Comparison of ENCODE assay signal across 11 cellular contexts in genomic region chr1:212920895-212921294, GRCh38. TPM values are rescaled to one million over a fixed set of nuclear protein-coding genes. Genes with fewer than 3 reads are reported as not detected.
A peak's percentile ranks its signal among the peaks of the same experiment; 100 is the strongest.
DNase-seq lines count a peak whose midpoint lies in the region; ATAC-seq and TF ChIP-seq lines count a peak whose summit lies in the region.
"Had no signal": no experiment of that assay in that cellular context is flagged by ENCODE, and none has a peak within 500 bp of the region (broad histone marks: within the 10 kb centered on the region; RNA-seq: fewer than 3 reads in every experiment).

No MANE protein-coding gene starts in this region.

- no peak overlapping the region for H3K27ac Mint-ChIP-seq in Calu3 (ENCODE audit: unreplicated experiment)
- peak overlapping the region; percentile 13; the same call in 1 of the 2 replicates for H3K27ac Mint-ChIP-seq in GM23338

- H3F3A ChIP-seq in GM23338 (replicated peaks; ENCODE audit: low read depth): peaks cover under 1% of the 10 kb centered on the region; the same call in 1 of the 2 replicates

- no peak overlapping the region for H3K4me3 ChIP-seq in GM23338

- intact Hi-C loops in Calu3 (cut with micrococcal nuclease; ENCODE audit: unreplicated experiment): no loop called here

- CTCF ChIA-PET in Calu3 (lab: Charles Lee): interaction anchor here (1.0 kb wide), 1 partner anchor 87 kb away, joined by 3 read pairs; no protein-coding TSS in a partner anchor

- H3K9me3 Mint-ChIP-seq in Calu3 (ENCODE audit: low read depth, unreplicated experiment): no peaks in the 10 kb centered on the region
- H3K9me3 Mint-ChIP-seq in GM23338: no peaks in the 10 kb centered on the region; the same call in 2 of the 3 replicates

- no peak overlapping the region for H2AFZ ChIP-seq in GM23338

- H3K79me2 ChIP-seq in GM23338 (replicated peaks; ENCODE audit: insufficient read depth): peaks cover 11% of the 10 kb centered on the region

- no peaks in the 10 kb centered on the region for H3K36me3 ChIP-seq in GM23338 (ENCODE audit: insufficient read depth)

- DNase-seq in Calu3: no peak
- DNase-seq in GM23338 (ENCODE audit: low spot score): peak; percentile 53
- peak; percentile 24 for DNase-seq in SKM-1 treated with dmso at 0.1 percent for 144 hours (lab: John Stamatoyannopoulos, UW; ENCODE audit: unreplicated experiment)
- peak; percentile 53 for DNase-seq in iPS-NIHi7 (ENCODE audit: extremely low spot score)
- no peak for DNase-seq in cerebellar cortex (ENCODE audit: low spot score)
- DNase-seq in NCI-H187 treated with DMSO at 0.1 percent for 48 hours (lab: John Stamatoyannopoulos, UW): no peak
- DNase-seq: left colon, NCI-H2107 had no signal

- H3K4me1 Mint-ChIP-seq in Calu3 (ENCODE audit: low read depth, unreplicated experiment): peaks cover 12% of the 10 kb centered on the region
- H3K4me1 Mint-ChIP-seq in GM23338: peaks cover 44% of the 10 kb centered on the region

- H3K27me3 ChIP-seq in GM23338 (ENCODE audit: insufficient read depth): no peaks in the 10 kb centered on the region

- H3K9me2 ChIP-seq in GM23338 (ENCODE audit: insufficient read depth): peaks cover 22% of the 10 kb centered on the region

- no TSS peak for BruUV-seq in Calu3 (replicated peaks; lab: Mats Ljungman, UMichigan)

- H3K27me3 Mint-ChIP-seq in Calu3 (ENCODE audit: unreplicated experiment) (peaks cover 58% of the 10 kb centered on the region), GM23338 (ENCODE audit: insufficient read depth, low read depth, poor library complexity) (peaks cover 16% of the 10 kb centered on the region)

- peak; percentile 27 for TF ChIP-seq CTCF in Calu3 (IDR thresholded peaks at IDR 0.05; ENCODE audit: unreplicated experiment)
- peak; percentile 62 to 75 for TF ChIP-seq CTCF in GM23338 (conservative IDR thresholded peaks at IDR 0.05; ENCODE audit: low read depth in 2 of 2)

- H3K4me3 Mint-ChIP-seq in Calu3 (ENCODE audit: low read depth, unreplicated experiment) (no peak overlapping the region), GM23338 (no peak overlapping the region)

- peaks cover 18% of the 10 kb centered on the region for H3K4me1 ChIP-seq in GM23338 (ENCODE audit: insufficient read depth)

- H3K4me2 ChIP-seq in GM23338: no peak overlapping the region

- ATAC-seq in GM23338 (no peak), GM18861 (IDR thresholded peaks at IDR 0.05; ENCODE audit: unreplicated experiment) (no peak), HG02973 (IDR thresholded peaks at IDR 0.05; ENCODE audit: unreplicated experiment) (no peak)
- ATAC-seq: left colon had no signal

- H3K27ac ChIP-seq in GM23338 (ENCODE audit: low read depth): no peak overlapping the region
- H3K27ac ChIP-seq: epithelial cell of prostate had no signal

- no peaks in the 10 kb centered on the region for H4K20me1 ChIP-seq in GM23338 (replicated peaks; ENCODE audit: insufficient read depth)

- H3K36me3 Mint-ChIP-seq in Calu3 (ENCODE audit: insufficient read depth, unreplicated experiment): peaks cover 4% of the 10 kb centered on the region
- H3K36me3 Mint-ChIP-seq in GM23338 (ENCODE audit: low read depth): peaks cover 15% of the 10 kb centered on the region; the same call in 2 of the 3 replicates

TF ChIP-seq in GM23338, 12 proteins besides CTCF, POLR2A, EP300 and RAD21 (continues in another document):
- TF ChIP-seq REST (IDR thresholded peaks at IDR 0.05; ENCODE audit: unreplicated experiment) (no peak), POLR2AphosphoS5 (IDR thresholded peaks at IDR 0.05; ENCODE audit: low read depth) (no peak), STAT1 (IDR thresholded peaks at IDR 0.05; ENCODE audit: unreplicated experiment) (no peak), ETS1 (IDR thresholded peaks at IDR 0.05) (no peak), JUNB (IDR thresholded peaks at IDR 0.05; ENCODE audit: unreplicated experiment) (no peak), NANOG (IDR thresholded peaks at IDR 0.05; ENCODE audit: borderline replicate concordance) (no peak), EZH2 (IDR thresholded peaks at IDR 0.05; ENCODE audit: low read depth, unreplicated experiment) (no peak)

RNA-seq across cellular contexts. Expression of gene VASH2, which starts 29.4 kb away (rescaled TPM):
- total RNA-seq in Calu3 (2022): 4.7 and 5.8 TPM in 2 replicates
- total RNA-seq in GM23338 (2014; rRNA removed; shearing (Covaris generic)): 305 and 381 TPM in 2 replicates
- 129 and 136 TPM in 2 replicates for polyA plus RNA-seq in GM23338 (2016; fragmentation: Nextera tagmentation; extraction: Ambion mirVana)

Comparison
In these comparisons a context has a peak if more than half of its experiments do, and no peak if none do; other contexts are left out.
1. DNase-seq: peak in GM23338 (single experiment), SKM-1 treated with dmso at 0.1 percent for 144 hours (single experiment) and iPS-NIHi7 (single experiment); none in Calu3 (single experiment), cerebellar cortex (single experiment) and NCI-H187 treated with DMSO at 0.1 percent for 48 hours (single experiment).
2. RNA of gene VASH2, which starts 29.4 kb away (total RNA-seq): 305 to 381 TPM in GM23338; 4.7 to 5.8 TPM in Calu3; every median in the first group is over 10 times any median in the second.